In genomic region chr10:75959209-75959608, GRCh38 we compare ENCODE assay signal across 13 cellular contexts.
DNase-seq lines count a peak whose midpoint lies in the region; ATAC-seq and TF ChIP-seq lines count a peak whose summit lies in the region.
"Had no signal": no experiment of that assay in that cellular context is flagged by ENCODE, and none has a peak within 500 bp of the region (broad histone marks: within the 10 kb centered on the region; RNA-seq: fewer than 3 reads in every experiment).

No MANE protein-coding gene starts in this region.

- in situ Hi-C loops in GM23248 (cut with MboI) = no loop called here

- H3K9me2 ChIP-seq in GM23248 (ENCODE audit: insufficient read depth) = no peaks in the 10 kb centered on the region

- TF ChIP-seq CTCF in fibroblast of villous mesenchyme (IDR thresholded peaks at IDR 0.05; ENCODE audit: insufficient read depth, low read depth, low read length) (no peak), smooth muscle cell (IDR thresholded peaks at IDR 0.05; ENCODE audit: borderline replicate concordance, insufficient read depth, poor library complexity, severe bottlenecking) (no peak), heart right ventricle (IDR thresholded peaks at IDR 0.05) (no peak)

- H3K36me3 ChIP-seq in GM23248 (ENCODE audit: low read depth) (no peaks in the 10 kb centered on the region), smooth muscle cell (ENCODE audit: low read depth) (no peaks in the 10 kb centered on the region), heart right ventricle (no peaks in the 10 kb centered on the region)

- H3K27me3 ChIP-seq in GM23248 (replicated peaks; ENCODE audit: insufficient read depth) = no peaks in the 10 kb centered on the region
- no peaks in the 10 kb centered on the region for H3K27me3 ChIP-seq in smooth muscle cell (ENCODE audit: low read depth)
- no peaks in the 10 kb centered on the region for H3K27me3 ChIP-seq in heart right ventricle

- intact Hi-C loops in Right ventricle myocardium inferior (cut with DNase I) (no loop called here), heart right ventricle (cut with DNase I) (no loop called here)

- H3F3A ChIP-seq in GM23248 (ENCODE audit: insufficient read depth) (0 out of 2 replicates have a peak, but pooled peaks cover 6% of the 10 kb centered on the region), smooth muscle cell (ENCODE audit: low read depth) (no peaks in the 10 kb centered on the region)

- no peak overlapping the region for H3K9ac ChIP-seq in GM23248
- no peak overlapping the region for H3K9ac ChIP-seq in smooth muscle cell (ENCODE audit: low read depth)

- DNase-seq in GM23248 = peak; percentile 94
- DNase-seq in SW480 (ENCODE audit: low spot score) = peak; percentile 94
- DNase-seq in fibroblast of villous mesenchyme (ENCODE audit: low read depth) = peak; percentile 50
- DNase-seq in smooth muscle cell (lab: John Stamatoyannopoulos, UW; ENCODE audit: unreplicated experiment) = no peak
- DNase-seq in Right ventricle myocardium inferior (ENCODE audit: missing footprints) = no peak
- no peak for DNase-seq in GM19240 (ENCODE audit: insufficient read length, low spot score)
- no peak for DNase-seq in heart right ventricle
- no peak for DNase-seq in NCI-H2196 (lab: John Stamatoyannopoulos, UW; ENCODE audit: unreplicated experiment)
- DNase-seq: activated CD4-positive, alpha-beta T cell treated with anti-CD3 and anti-CD28 coated beads, Interleukin-2, amount 50 U/mL, for 1 hour; activated naive CD4-positive, alpha-beta T cell treated with anti-CD3 and anti-CD28 coated beads for 36 hours; H7; stimulated activated CD8-positive, alpha-beta memory T cell treated with anti-CD3 and anti-CD28 coated beads, Interleukin-4, amount 100 ng/mL, for 48 hours had no signal

- H3K79me2 ChIP-seq in GM23248 (ENCODE audit: insufficient read depth) (no peaks in the 10 kb centered on the region), smooth muscle cell (ENCODE audit: low read depth) (no peaks in the 10 kb centered on the region)

- H3K4me3 ChIP-seq in GM23248 (no peak overlapping the region), fibroblast of villous mesenchyme (ENCODE audit: low read depth, low read length) (no peak overlapping the region), smooth muscle cell (no peak overlapping the region), heart right ventricle (no peak overlapping the region)
- H3K4me3 ChIP-seq: SK-N-MC had no signal

- H3K4me1 ChIP-seq in GM23248 (ENCODE audit: insufficient read depth) (peaks cover 6% of the 10 kb centered on the region), smooth muscle cell (ENCODE audit: low read depth) (no peaks in the 10 kb centered on the region), heart right ventricle (peaks cover 0 to 24% (median 0%) of the 10 kb centered on the region in 9 donors)

- H4K20me1 ChIP-seq in GM23248 (ENCODE audit: insufficient read depth) (no peaks in the 10 kb centered on the region), smooth muscle cell (ENCODE audit: low read depth) (no peaks in the 10 kb centered on the region)

- WGBS in GM23248 (ENCODE audit: low coverage in 1 of 2, low lambda C conversion rate in 2 of 2, missing lambda C conversion rate in 2 of 2), 2 experiments = 51 to 56% methylated on average over 4 of the region's 4 CpGs
- WGBS in smooth muscle cell (ENCODE audit: low lambda C conversion rate) = 42% methylated on average over 4 of the region's 4 CpGs
- WGBS in heart right ventricle, 2 donors = 95 to 96% methylated on average over 4 of the region's 4 CpGs

- H3K9me3 ChIP-seq in GM23248 (ENCODE audit: low read depth) (no peaks in the 10 kb centered on the region), smooth muscle cell (replicated peaks; ENCODE audit: low read depth) (no peaks in the 10 kb centered on the region), heart right ventricle (no peaks in the 10 kb centered on the region)

- no peak for ATAC-seq in Right ventricle myocardium inferior
- ATAC-seq in heart right ventricle = no peak

- H2AFZ ChIP-seq in GM23248 = peak overlapping the region; percentile 36; the same call in 1 of the 2 replicates
- H2AFZ ChIP-seq in smooth muscle cell (ENCODE audit: low read depth) = no peak overlapping the region

- H3K27ac ChIP-seq in GM23248 (no peak overlapping the region), smooth muscle cell (ENCODE audit: low read depth) (peak overlapping the region; percentile 32), heart right ventricle (no peak overlapping the region)
- H3K27ac ChIP-seq: SK-N-MC had no signal

- H3K4me2 ChIP-seq in GM23248 (ENCODE audit: unreplicated experiment) = peak overlapping the region; percentile 39
- peak overlapping the region; percentile 15 for H3K4me2 ChIP-seq in smooth muscle cell

Comparison
In these comparisons a context has a peak if more than half of its experiments do, and no peak if none do; other contexts are left out.
1. DNase-seq: peak in GM23248 (single experiment), SW480 (single experiment) and fibroblast of villous mesenchyme (single experiment); none in smooth muscle cell (single experiment), Right ventricle myocardium inferior (single experiment), GM19240 (single experiment), heart right ventricle (0 of 2) and NCI-H2196 (single experiment).